In the genomic region with DNA sequence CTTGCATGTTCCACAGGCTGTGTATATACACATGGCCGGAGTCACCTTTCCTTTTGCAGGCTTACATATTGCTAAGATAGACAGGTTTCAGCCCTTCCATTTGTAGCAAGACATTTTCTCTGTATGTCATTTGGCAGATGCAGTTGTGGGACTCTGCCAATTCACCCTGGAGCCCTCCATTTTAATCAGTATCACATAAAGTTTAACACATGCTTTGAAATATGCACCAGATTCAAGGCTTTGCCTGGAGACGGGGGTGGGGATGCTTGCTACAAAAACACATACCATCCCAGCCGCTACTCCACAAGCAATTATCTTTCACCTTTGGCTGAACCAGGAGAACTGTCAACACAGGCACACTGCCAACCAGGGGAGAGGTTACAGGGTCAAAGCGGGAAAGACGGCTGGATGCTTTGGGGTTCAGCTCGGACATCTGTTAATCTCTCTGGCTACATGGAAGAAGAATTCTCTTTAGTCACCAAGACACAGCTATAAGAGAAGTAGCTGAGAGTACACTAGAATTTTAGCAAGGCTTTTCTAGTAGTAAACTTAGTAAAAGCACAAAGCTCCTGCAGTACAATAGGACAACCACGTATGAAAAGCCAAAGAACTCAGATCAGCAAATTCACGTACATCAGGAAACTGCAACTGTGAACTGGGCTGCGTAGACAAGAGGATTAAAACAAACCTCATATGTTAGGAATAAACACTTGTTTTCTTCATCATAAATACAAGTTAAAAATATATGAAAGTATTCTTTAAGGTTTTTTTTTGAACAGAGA, we compare ENCODE assay signal across 1 cellular context.
TF ChIP-seq lines count a peak whose summit lies in the region.

No MANE protein-coding gene starts in this region.

TF ChIP-seq in HepG2, 621 proteins besides CTCF, POLR2A, EP300 and RAD21 (continued from another document and continues in another):
- peak; percentile 93; the same call in 1 of the 2 replicates for TF ChIP-seq HMG20A (CRISPR knock-in tag; IDR thresholded peaks at IDR 0.05; ENCODE audit: borderline replicate concordance)
- no peak for TF ChIP-seq IKZF1 (IDR thresholded peaks at IDR 0.05)
- peak; percentile 51; the same call in 1 of the 2 replicates for TF ChIP-seq NR1H2 (CRISPR knock-in tag; IDR thresholded peaks at IDR 0.05; ENCODE audit: borderline replicate concordance, low read depth)
- no peak for TF ChIP-seq PRMT3 (CRISPR knock-in tag; IDR thresholded peaks at IDR 0.05; ENCODE audit: borderline replicate concordance, low read depth)
- TF ChIP-seq ZNF121 (CRISPR knock-in tag; IDR thresholded peaks at IDR 0.05): no peak
- no peak for TF ChIP-seq BRD4 (CRISPR knock-in tag; IDR thresholded peaks at IDR 0.05)
- no peak for TF ChIP-seq ZNF101 (CRISPR knock-in tag; IDR thresholded peaks at IDR 0.05; ENCODE audit: borderline replicate concordance, low read depth)
- peak; percentile 60 for TF ChIP-seq ZEB1 (IDR thresholded peaks at IDR 0.05; ENCODE audit: insufficient replicate concordance, low read depth)
- TF ChIP-seq NFKBIZ (CRISPR knock-in tag; IDR thresholded peaks at IDR 0.05): peak; percentile 44; the same call in 1 of the 2 replicates
- TF ChIP-seq ZNF572 (CRISPR knock-in tag; IDR thresholded peaks at IDR 0.05): no peak
- TF ChIP-seq, protein P1, sequence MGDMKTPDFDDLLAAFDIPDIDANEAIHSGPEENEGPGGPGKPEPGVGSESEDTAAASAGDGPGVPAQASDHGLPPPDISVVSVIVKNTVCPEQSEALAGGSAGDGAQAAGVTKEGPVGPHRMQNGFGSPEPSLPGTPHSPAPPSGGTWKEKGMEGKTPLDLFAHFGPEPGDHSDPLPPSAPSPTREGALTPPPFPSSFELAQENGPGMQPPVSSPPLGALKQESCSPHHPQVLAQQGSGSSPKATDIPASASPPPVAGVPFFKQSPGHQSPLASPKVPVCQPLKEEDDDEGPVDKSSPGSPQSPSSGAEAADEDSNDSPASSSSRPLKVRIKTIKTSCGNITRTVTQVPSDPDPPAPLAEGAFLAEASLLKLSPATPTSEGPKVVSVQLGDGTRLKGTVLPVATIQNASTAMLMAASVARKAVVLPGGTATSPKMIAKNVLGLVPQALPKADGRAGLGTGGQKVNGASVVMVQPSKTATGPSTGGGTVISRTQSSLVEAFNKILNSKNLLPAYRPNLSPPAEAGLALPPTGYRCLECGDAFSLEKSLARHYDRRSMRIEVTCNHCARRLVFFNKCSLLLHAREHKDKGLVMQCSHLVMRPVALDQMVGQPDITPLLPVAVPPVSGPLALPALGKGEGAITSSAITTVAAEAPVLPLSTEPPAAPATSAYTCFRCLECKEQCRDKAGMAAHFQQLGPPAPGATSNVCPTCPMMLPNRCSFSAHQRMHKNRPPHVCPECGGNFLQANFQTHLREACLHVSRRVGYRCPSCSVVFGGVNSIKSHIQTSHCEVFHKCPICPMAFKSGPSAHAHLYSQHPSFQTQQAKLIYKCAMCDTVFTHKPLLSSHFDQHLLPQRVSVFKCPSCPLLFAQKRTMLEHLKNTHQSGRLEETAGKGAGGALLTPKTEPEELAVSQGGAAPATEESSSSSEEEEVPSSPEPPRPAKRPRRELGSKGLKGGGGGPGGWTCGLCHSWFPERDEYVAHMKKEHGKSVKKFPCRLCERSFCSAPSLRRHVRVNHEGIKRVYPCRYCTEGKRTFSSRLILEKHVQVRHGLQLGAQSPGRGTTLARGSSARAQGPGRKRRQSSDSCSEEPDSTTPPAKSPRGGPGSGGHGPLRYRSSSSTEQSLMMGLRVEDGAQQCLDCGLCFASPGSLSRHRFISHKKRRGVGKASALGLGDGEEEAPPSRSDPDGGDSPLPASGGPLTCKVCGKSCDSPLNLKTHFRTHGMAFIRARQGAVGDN (CRISPR knock-in tag; IDR thresholded peaks at IDR 0.05): no peak
- TF ChIP-seq GATAD1 (CRISPR knock-in tag; IDR thresholded peaks at IDR 0.05): 0 out of 2 replicates have a peak, but pooled peaks have one; percentile 49
- peak; percentile 64; the same call in 1 of the 2 replicates for TF ChIP-seq SMYD3 (CRISPR knock-in tag; IDR thresholded peaks at IDR 0.05)
- no peak for TF ChIP-seq NCOA1 (CRISPR knock-in tag; IDR thresholded peaks at IDR 0.05)
- no peak for TF ChIP-seq NFE2 (CRISPR knock-in tag; IDR thresholded peaks at IDR 0.05)
- no peak for TF ChIP-seq ZNF550 (CRISPR knock-in tag; IDR thresholded peaks at IDR 0.05; ENCODE audit: borderline replicate concordance)
- TF ChIP-seq, protein P2, sequence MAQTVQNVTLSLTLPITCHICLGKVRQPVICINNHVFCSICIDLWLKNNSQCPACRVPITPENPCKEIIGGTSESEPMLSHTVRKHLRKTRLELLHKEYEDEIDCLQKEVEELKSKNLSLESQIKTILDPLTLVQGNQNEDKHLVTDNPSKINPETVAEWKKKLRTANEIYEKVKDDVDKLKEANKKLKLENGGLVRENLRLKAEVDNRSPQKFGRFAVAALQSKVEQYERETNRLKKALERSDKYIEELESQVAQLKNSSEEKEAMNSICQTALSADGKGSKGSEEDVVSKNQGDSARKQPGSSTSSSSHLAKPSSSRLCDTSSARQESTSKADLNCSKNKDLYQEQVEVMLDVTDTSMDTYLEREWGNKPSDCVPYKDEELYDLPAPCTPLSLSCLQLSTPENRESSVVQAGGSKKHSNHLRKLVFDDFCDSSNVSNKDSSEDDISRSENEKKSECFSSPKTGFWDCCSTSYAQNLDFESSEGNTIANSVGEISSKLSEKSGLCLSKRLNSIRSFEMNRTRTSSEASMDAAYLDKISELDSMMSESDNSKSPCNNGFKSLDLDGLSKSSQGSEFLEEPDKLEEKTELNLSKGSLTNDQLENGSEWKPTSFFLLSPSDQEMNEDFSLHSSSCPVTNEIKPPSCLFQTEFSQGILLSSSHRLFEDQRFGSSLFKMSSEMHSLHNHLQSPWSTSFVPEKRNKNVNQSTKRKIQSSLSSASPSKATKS (CRISPR knock-in tag; IDR thresholded peaks at IDR 0.05): no peak
- peak; percentile 76; the same call in 1 of the 2 replicates for TF ChIP-seq ZNF292 (CRISPR knock-in tag; IDR thresholded peaks at IDR 0.05; ENCODE audit: borderline replicate concordance, low read depth)
- TF ChIP-seq SP4 (CRISPR knock-in tag; IDR thresholded peaks at IDR 0.05): no peak
- TF ChIP-seq NPAS2 (CRISPR knock-in tag; IDR thresholded peaks at IDR 0.05; ENCODE audit: borderline replicate concordance): no peak
- peak; percentile 46; the same call in 1 of the 2 replicates for TF ChIP-seq CEBPG (CRISPR knock-in tag; IDR thresholded peaks at IDR 0.05)
- TF ChIP-seq TBX2 (CRISPR knock-in tag; IDR thresholded peaks at IDR 0.05; ENCODE audit: borderline replicate concordance): peak; percentile 89
- 0 out of 2 replicates have a peak, but pooled peaks have one; percentile 26 for TF ChIP-seq ZMYM2 (CRISPR knock-in tag; IDR thresholded peaks at IDR 0.05)
- TF ChIP-seq MIER2 (CRISPR knock-in tag; IDR thresholded peaks at IDR 0.05): peak; percentile 75; the same call in 1 of the 2 replicates
- TF ChIP-seq SRSF9 (IDR thresholded peaks at IDR 0.05; ENCODE audit: borderline replicate concordance, insufficient read depth, low read depth, low read length, poor library complexity, severe bottlenecking): no peak
- TF ChIP-seq ZNF451 (CRISPR knock-in tag; IDR thresholded peaks at IDR 0.05): no peak
- TF ChIP-seq, protein P3, sequence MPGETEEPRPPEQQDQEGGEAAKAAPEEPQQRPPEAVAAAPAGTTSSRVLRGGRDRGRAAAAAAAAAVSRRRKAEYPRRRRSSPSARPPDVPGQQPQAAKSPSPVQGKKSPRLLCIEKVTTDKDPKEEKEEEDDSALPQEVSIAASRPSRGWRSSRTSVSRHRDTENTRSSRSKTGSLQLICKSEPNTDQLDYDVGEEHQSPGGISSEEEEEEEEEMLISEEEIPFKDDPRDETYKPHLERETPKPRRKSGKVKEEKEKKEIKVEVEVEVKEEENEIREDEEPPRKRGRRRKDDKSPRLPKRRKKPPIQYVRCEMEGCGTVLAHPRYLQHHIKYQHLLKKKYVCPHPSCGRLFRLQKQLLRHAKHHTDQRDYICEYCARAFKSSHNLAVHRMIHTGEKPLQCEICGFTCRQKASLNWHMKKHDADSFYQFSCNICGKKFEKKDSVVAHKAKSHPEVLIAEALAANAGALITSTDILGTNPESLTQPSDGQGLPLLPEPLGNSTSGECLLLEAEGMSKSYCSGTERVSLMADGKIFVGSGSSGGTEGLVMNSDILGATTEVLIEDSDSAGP (CRISPR knock-in tag; IDR thresholded peaks at IDR 0.05; ENCODE audit: borderline replicate concordance): no peak
- TF ChIP-seq, protein P4, sequence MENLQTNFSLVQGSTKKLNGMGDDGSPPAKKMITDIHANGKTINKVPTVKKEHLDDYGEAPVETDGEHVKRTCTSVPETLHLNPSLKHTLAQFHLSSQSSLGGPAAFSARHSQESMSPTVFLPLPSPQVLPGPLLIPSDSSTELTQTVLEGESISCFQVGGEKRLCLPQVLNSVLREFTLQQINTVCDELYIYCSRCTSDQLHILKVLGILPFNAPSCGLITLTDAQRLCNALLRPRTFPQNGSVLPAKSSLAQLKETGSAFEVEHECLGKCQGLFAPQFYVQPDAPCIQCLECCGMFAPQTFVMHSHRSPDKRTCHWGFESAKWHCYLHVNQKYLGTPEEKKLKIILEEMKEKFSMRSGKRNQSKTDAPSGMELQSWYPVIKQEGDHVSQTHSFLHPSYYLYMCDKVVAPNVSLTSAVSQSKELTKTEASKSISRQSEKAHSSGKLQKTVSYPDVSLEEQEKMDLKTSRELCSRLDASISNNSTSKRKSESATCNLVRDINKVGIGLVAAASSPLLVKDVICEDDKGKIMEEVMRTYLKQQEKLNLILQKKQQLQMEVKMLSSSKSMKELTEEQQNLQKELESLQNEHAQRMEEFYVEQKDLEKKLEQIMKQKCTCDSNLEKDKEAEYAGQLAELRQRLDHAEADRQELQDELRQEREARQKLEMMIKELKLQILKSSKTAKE (CRISPR knock-in tag; IDR thresholded peaks at IDR 0.05; ENCODE audit: borderline replicate concordance): peak; percentile 99
- TF ChIP-seq, protein P5, sequence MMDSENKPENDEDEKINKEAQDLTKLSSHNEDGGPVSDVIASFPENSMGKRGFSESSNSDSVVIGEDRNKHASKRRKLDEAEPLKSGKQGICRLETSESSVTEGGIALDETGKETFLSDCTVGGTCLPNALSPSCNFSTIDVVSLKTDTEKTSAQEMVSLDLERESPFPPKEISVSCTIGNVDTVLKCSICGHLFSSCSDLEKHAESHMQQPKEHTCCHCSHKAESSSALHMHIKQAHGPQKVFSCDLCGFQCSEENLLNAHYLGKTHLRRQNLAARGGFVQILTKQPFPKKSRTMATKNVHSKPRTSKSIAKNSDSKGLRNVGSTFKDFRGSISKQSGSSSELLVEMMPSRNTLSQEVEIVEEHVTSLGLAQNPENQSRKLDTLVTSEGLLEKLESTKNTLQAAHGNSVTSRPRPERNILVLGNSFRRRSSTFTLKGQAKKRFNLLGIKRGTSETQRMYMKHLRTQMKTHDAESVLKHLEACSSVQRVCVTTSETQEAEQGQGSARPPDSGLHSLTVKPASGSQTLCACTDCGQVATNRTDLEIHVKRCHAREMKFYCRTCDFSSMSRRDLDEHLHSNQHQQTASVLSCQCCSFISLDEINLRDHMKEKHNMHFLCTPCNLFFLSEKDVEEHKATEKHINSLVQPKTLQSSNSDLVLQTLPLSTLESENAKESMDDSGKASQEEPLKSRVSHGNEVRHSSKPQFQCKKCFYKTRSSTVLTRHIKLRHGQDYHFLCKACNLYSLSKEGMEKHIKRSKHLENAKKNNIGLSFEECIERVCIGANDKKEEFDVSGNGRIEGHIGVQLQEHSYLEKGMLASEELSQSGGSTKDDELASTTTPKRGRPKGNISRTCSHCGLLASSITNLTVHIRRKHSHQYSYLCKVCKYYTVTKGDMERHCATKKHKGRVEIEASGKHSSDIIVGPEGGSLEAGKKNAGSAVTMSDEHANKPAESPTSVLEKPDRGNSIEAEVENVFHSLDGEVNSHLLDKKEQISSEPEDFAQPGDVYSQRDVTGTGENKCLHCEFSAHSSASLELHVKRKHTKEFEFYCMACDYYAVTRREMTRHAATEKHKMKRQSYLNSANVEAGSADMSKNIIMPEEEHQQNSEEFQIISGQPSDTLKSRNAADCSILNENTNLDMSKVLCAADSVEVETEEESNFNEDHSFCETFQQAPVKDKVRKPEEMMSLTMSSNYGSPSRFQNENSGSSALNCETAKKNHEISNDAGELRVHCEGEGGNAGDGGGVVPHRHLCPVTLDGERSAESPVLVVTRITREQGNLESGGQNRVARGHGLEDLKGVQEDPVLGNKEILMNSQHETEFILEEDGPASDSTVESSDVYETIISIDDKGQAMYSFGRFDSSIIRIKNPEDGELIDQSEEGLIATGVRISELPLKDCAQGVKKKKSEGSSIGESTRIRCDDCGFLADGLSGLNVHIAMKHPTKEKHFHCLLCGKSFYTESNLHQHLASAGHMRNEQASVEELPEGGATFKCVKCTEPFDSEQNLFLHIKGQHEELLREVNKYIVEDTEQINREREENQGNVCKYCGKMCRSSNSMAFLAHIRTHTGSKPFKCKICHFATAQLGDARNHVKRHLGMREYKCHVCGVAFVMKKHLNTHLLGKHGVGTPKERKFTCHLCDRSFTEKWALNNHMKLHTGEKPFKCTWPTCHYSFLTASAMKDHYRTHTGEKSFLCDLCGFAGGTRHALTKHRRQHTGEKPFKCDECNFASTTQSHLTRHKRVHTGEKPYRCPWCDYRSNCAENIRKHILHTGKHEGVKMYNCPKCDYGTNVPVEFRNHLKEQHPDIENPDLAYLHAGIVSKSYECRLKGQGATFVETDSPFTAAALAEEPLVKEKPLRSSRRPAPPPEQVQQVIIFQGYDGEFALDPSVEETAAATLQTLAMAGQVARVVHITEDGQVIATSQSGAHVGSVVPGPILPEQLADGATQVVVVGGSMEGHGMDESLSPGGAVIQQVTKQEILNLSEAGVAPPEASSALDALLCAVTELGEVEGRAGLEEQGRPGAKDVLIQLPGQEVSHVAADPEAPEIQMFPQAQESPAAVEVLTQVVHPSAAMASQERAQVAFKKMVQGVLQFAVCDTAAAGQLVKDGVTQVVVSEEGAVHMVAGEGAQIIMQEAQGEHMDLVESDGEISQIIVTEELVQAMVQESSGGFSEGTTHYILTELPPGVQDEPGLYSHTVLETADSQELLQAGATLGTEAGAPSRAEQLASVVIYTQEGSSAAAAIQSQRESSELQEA (CRISPR knock-in tag; IDR thresholded peaks at IDR 0.05; ENCODE audit: not compliant biosample characterization): no peak
- TF ChIP-seq ZSCAN21 (CRISPR knock-in tag; IDR thresholded peaks at IDR 0.05; ENCODE audit: borderline replicate concordance): no peak
- TF ChIP-seq FOXM1 (CRISPR knock-in tag; IDR thresholded peaks at IDR 0.05): no peak
- TF ChIP-seq, protein P6, sequence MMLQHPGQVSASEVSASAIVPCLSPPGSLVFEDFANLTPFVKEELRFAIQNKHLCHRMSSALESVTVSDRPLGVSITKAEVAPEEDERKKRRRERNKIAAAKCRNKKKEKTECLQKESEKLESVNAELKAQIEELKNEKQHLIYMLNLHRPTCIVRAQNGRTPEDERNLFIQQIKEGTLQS (CRISPR knock-in tag; IDR thresholded peaks at IDR 0.05): no peak
- TF ChIP-seq TOE1 (CRISPR knock-in tag; IDR thresholded peaks at IDR 0.05): no peak
- TF ChIP-seq ZNF781 (CRISPR knock-in tag; IDR thresholded peaks at IDR 0.05; ENCODE audit: borderline replicate concordance, not compliant biosample characterization): no peak
- peak; percentile 88; the same call in 1 of the 2 replicates for TF ChIP-seq ZNF614 (CRISPR knock-in tag; IDR thresholded peaks at IDR 0.05; ENCODE audit: borderline replicate concordance)
- 0 out of 2 replicates have a peak, but pooled peaks have one; percentile 44 for TF ChIP-seq SP140L (CRISPR knock-in tag; IDR thresholded peaks at IDR 0.05; ENCODE audit: borderline replicate concordance)
